In genomic region chr13:29428310-29428991, GRCh38 we compare ENCODE assay signal across 9 cellular contexts.
DNase-seq lines count a peak whose midpoint lies in the region; ATAC-seq and TF ChIP-seq lines count a peak whose summit lies in the region.
"Had no signal": no experiment of that assay in that cellular context is flagged by ENCODE, and none has a peak within 500 bp of the region (broad histone marks: within the 10 kb centered on the region; RNA-seq: fewer than 3 reads in every experiment).

No MANE protein-coding gene starts in this region.

- peaks cover 26% of the 10 kb centered on the region for H3K4me1 Mint-ChIP-seq in endodermal cell
- H3K4me1 Mint-ChIP-seq in naive B cell, result peaks cover 4 to 8% (median 6%) of the 10 kb centered on the region in 3 donors

- ATAC-seq in naive B cell (ENCODE audit: low read depth in 2 of 2), result no peak

- H3K36me3 ChIP-seq in BJ (ENCODE audit: control insufficient read depth, insufficient read depth, low read length) (no peaks in the 10 kb centered on the region), endodermal cell (ENCODE audit: control insufficient read depth, insufficient read depth, low read length) (no peaks in the 10 kb centered on the region)

- POLR2A ChIA-PET in BJ (lab: Charles Lee), result no interaction called here

- H3K27me3 ChIP-seq in BJ (ENCODE audit: control insufficient read depth, insufficient read depth, low read length) (peaks cover 19% of the 10 kb centered on the region), endodermal cell (ENCODE audit: control insufficient read depth, insufficient read depth, low read length, poor library complexity, severe bottlenecking) (peaks cover 38% of the 10 kb centered on the region)

- no peaks in the 10 kb centered on the region for H3K9me3 Mint-ChIP-seq in endodermal cell
- H3K9me3 Mint-ChIP-seq in naive B cell, result no peaks in the 10 kb centered on the region

- peak overlapping the region; percentile 67 for H3K4me3 Mint-ChIP-seq in endodermal cell
- H3K4me3 Mint-ChIP-seq in naive B cell, result peak overlapping the region in 6 of 8 donors; percentile 12 to 72 (median 60)
- H3K4me3 Mint-ChIP-seq: activated naive CD8-positive, alpha-beta T cell had no signal

- no peak overlapping the region for H3K27ac Mint-ChIP-seq in endodermal cell
- H3K27ac Mint-ChIP-seq in naive B cell, result peak overlapping the region in 1 of 6 donors; percentile 51
- H3K27ac Mint-ChIP-seq: activated naive CD8-positive, alpha-beta T cell had no signal

- H3K36me3 Mint-ChIP-seq in endodermal cell (ENCODE audit: low read depth), result no peaks in the 10 kb centered on the region
- H3K36me3 Mint-ChIP-seq in naive B cell, result no peaks in the 10 kb centered on the region
- H3K36me3 Mint-ChIP-seq: activated naive CD8-positive, alpha-beta T cell had no signal

- DNase-seq in BJ (ENCODE audit: low read depth) (no peak), NCI-H146 treated with DMSO at 0.1 percent for 48 hours (lab: John Stamatoyannopoulos, UW; ENCODE audit: unreplicated experiment) (peak; percentile 4), endodermal cell (peak; percentile 89), naive B cell (no peak), SHP77 (lab: John Stamatoyannopoulos, UW) (no peak), SHP77 treated with DMSO at 0.1 percent for 48 hours (lab: John Stamatoyannopoulos, UW) (no peak), activated gamma-delta T cell (lab: John Stamatoyannopoulos, UW) (no peak)
- no peak for DNase-seq in activated CD4-positive, CD25-positive, alpha-beta regulatory T cell (lab: John Stamatoyannopoulos, UW)

- WGBS in endodermal cell (ENCODE audit: insufficient coverage in 1 of 2, insufficient read length in 1 of 2), 2 experiments, result 1 to 8% methylated on average over 5 to 28 of the region's 31 CpGs

- peak overlapping the region; percentile 15 for H3K4me3 ChIP-seq in BJ (ENCODE audit: low read depth, low read length)
- H3K4me3 ChIP-seq in endodermal cell (ENCODE audit: low read length), result peak overlapping the region; percentile 78

- CTCF ChIA-PET in BJ (lab: Yijun Ruan, JAX), result no interaction called here

- TF ChIP-seq CTCF in BJ (IDR thresholded peaks at IDR 0.05; ENCODE audit: insufficient read depth, low read depth, low read length) (peak; percentile 33), endodermal cell (conservative IDR thresholded peaks at IDR 0.05) (peak; percentile 19)

- no peaks in the 10 kb centered on the region for H3K9me3 ChIP-seq in endodermal cell (ENCODE audit: control insufficient read depth, low read length)

- peaks cover 10% of the 10 kb centered on the region for H3K4me1 ChIP-seq in endodermal cell (ENCODE audit: control insufficient read depth, insufficient read depth, low read length)

- no peak overlapping the region for H3K9ac ChIP-seq in endodermal cell (ENCODE audit: extremely low read depth, low read length, poor library complexity, severe bottlenecking)

- H3K27me3 Mint-ChIP-seq in endodermal cell (ENCODE audit: insufficient read depth) (peaks cover 37% of the 10 kb centered on the region), naive B cell (peaks cover 42 to 62% (median 52%) of the 10 kb centered on the region in 3 donors)

- no peak overlapping the region for H3K27ac ChIP-seq in endodermal cell (ENCODE audit: low read depth, low read length)

Comparison
In these comparisons a context has a peak if more than half of its experiments do, and no peak if none do; other contexts are left out.
1. DNase-seq: peak in NCI-H146 treated with DMSO at 0.1 percent for 48 hours (single experiment) and endodermal cell (single experiment); none in BJ (single experiment), naive B cell (single experiment), SHP77 (0 of 2), SHP77 treated with DMSO at 0.1 percent for 48 hours (single experiment), activated CD4-positive, CD25-positive, alpha-beta regulatory T cell (0 of 4) and activated gamma-delta T cell (single experiment).